ENCODE assay signal across 1 cellular context in the genomic region with DNA sequence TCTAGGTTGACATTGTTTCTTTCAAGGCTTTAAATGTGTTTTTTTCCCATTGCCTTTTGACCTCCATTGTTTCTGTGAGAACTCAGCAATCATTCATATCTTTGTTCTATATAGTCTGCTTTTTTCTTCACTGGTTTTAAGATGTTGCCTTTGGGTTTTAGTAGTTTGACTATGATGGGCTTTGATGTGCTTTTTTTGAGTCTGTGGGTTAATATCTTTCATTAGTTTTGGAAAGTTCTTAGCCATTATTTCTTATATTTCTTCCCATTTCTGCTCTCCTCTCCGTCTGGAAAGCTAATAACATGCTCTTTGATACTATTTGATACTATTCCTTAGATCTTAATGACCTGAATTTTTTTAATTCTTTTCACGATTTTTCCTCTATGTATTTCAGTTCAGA.
TF ChIP-seq lines count a peak whose summit lies in the region.

No MANE protein-coding gene starts in this region.

TF ChIP-seq in endothelial cell of umbilical vein, 7 proteins besides CTCF, POLR2A, EP300 and RAD21:
- no peak for TF ChIP-seq POLR2AphosphoS5 (IDR thresholded peaks at IDR 0.05; ENCODE audit: insufficient read depth, low read depth, low read length)
- no peak for TF ChIP-seq FOS (IDR thresholded peaks at IDR 0.05; ENCODE audit: borderline replicate concordance, insufficient read depth, low read length)
- TF ChIP-seq, protein P1, sequence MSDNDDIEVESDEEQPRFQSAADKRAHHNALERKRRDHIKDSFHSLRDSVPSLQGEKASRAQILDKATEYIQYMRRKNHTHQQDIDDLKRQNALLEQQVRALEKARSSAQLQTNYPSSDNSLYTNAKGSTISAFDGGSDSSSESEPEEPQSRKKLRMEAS (IDR thresholded peaks at IDR 0.05; ENCODE audit: insufficient read depth, insufficient read length): no peak
- TF ChIP-seq EZH2 (IDR thresholded peaks at IDR 0.05; ENCODE audit: borderline replicate concordance, low read depth, low read length, severe bottlenecking): no peak
- no peak for TF ChIP-seq JUN (IDR thresholded peaks at IDR 0.05; ENCODE audit: borderline replicate concordance, insufficient read depth, insufficient read length, low read depth)
- TF ChIP-seq GATA2 (IDR thresholded peaks at IDR 0.05; ENCODE audit: insufficient read depth, insufficient read length, low read depth, low read length): no peak
- TF ChIP-seq MYC (IDR thresholded peaks at IDR 0.05; ENCODE audit: low read depth, low read length): no peak
